In genomic region chr4:95510877-95511276, GRCh38 we compare ENCODE assay signal across 15 cellular contexts. TPM values are rescaled to one million over a fixed set of nuclear protein-coding genes. Genes with fewer than 3 reads are reported as not detected.
"Had no signal": no experiment of that assay in that cellular context is flagged by ENCODE, and none has a peak within 500 bp of the region (broad histone marks: within the 10 kb centered on the region; RNA-seq: fewer than 3 reads in every experiment).

No MANE protein-coding gene starts in this region.

- H3K27me3 ChIP-seq: body of pancreas, hepatocyte, left lung, thyroid gland, vagina had no signal

- ATAC-seq: activated CD8-positive, alpha-beta T cell treated with anti-CD3 and anti-CD28 coated beads for 36 hours; activated T-cell treated with anti-CD3 and anti-CD28 coated beads, Interleukin-2, amount 50 U/mL, for 72 hours; body of pancreas; effector memory CD8-positive, alpha-beta T cell; natural killer cell; stimulated activated naive B cell treated with anti-CD40 and anti-IgM and Interleukin-4, amounts not matched to agents 10 μg/mL and 1 μg/mL and 100 μg/mL, for 72 hours; WTC11 had no signal

- H3K36me3 ChIP-seq: left lung, thyroid gland, vagina had no signal

- H3K4me1 ChIP-seq: body of pancreas, left lung, vagina had no signal

- DNase-seq: activated CD4-positive, alpha-beta T cell treated with anti-CD3 and anti-CD28 coated beads for 4 hours; activated CD8-positive, alpha-beta T cell treated with anti-CD3 and anti-CD28 coated beads for 36 hours; activated gamma-delta T cell; activated T-cell treated with anti-CD3 and anti-CD28 coated beads, Interleukin-2, amount 50 U/mL, for 72 hours; effector memory CD8-positive, alpha-beta T cell; islet precursor cell; left lung; natural killer cell; stimulated activated CD4-positive, alpha-beta T cell treated with anti-CD3 and anti-CD28 coated beads, Interleukin-2, amount 100 ng/mL, for 48 hours; stimulated activated naive B cell treated with anti-CD40 and anti-IgM and Interleukin-4, amounts not matched to agents 10 μg/mL and 1 μg/mL and 100 μg/mL, for 72 hours; thyroid gland had no signal

- H3K79me2 ChIP-seq: hepatocyte had no signal

- H3K9me3 ChIP-seq: body of pancreas, left lung, thyroid gland, vagina had no signal

- H3K27ac ChIP-seq: body of pancreas, hepatocyte, left lung, thyroid gland, vagina had no signal

- H3K4me3 ChIP-seq: body of pancreas, hepatocyte, left lung, thyroid gland, vagina had no signal

- H2AFZ ChIP-seq: hepatocyte had no signal

- H3K4me2 ChIP-seq: hepatocyte had no signal

RNA-seq across cellular contexts. Expression of gene UNC5C, which starts 37.9 kb away (rescaled TPM):
- total RNA-seq: activated CD8-positive, alpha-beta T cell treated with anti-CD3 and anti-CD28 coated beads for 36 hours; natural killer cell had no signal
